31 cellular contexts compared by ENCODE assay signal in genomic region chr5:98365126-98365525, GRCh38.
DNase-seq lines count a peak whose midpoint lies in the region; ATAC-seq and TF ChIP-seq lines count a peak whose summit lies in the region.
"Had no signal": no experiment of that assay in that cellular context is flagged by ENCODE, and none has a peak within 500 bp of the region (broad histone marks: within the 10 kb centered on the region; RNA-seq: fewer than 3 reads in every experiment).

No MANE protein-coding gene starts in this region.

- H3K9me3 Mint-ChIP-seq in Calu3 (ENCODE audit: low read depth, unreplicated experiment): no peaks in the 10 kb centered on the region
- peaks cover 4% of the 10 kb centered on the region for H3K9me3 Mint-ChIP-seq in endodermal cell
- H3K9me3 Mint-ChIP-seq: activated CD4-positive, alpha-beta memory T cell treated with anti-CD3 and anti-CD28 coated beads, Interleukin-2, amount 10 ng/mL, durations not matched to agents 7 days and 5 days; activated T-helper 2 cell treated with anti-CD3 and anti-CD28 coated beads, Interferon-gamma antibody, Interleukin-2, Interleukin-4, amounts not matched to agents 10 μg/mL and 5 μg/mL and 100 μg/mL, durations not matched to agents 14 hours and 24 hours and 36 hours had no signal

- DNase-seq in Calu3 (peak; percentile 40), NCI-H1092 (lab: John Stamatoyannopoulos, UW) (peak; percentile 56), NCI-H524 (lab: John Stamatoyannopoulos, UW) (peak; percentile 30 to 56), endodermal cell (no peak), UCSD-AML1 (lab: John Stamatoyannopoulos, UW; ENCODE audit: unreplicated experiment) (no peak), AG08396 (ENCODE audit: low spot score) (no peak), Ammon's horn (ENCODE audit: low spot score) (no peak)
- DNase-seq: activated CD4-positive, alpha-beta memory T cell treated with anti-CD3 and anti-CD28 coated beads, Interleukin-2, amount 10 ng/mL, durations not matched to agents 7 days and 5 days; anterior cingulate cortex; DMS79 treated with DMSO at 0.1 percent for 48 hours; effector memory CD8-positive, alpha-beta T cell; foreskin keratinocyte; HCEC 1CT; heart right ventricle; kidney glomerular epithelial cell; NCI-H187 treated with DMSO at 0.1 percent for 48 hours; NCI-H510A; posterior cingulate gyrus; stimulated activated CD4-positive, alpha-beta T cell treated with anti-CD3 and anti-CD28 coated beads, Interleukin-4, amount 100 ng/mL, for 24 hours; upper lobe of right lung had no signal

- H3K4me1 ChIP-seq in endodermal cell (ENCODE audit: control insufficient read depth, insufficient read depth, low read length): peaks cover 5% of the 10 kb centered on the region
- H3K4me1 ChIP-seq: foreskin keratinocyte, heart right ventricle, upper lobe of right lung had no signal

- H3K4me3 ChIP-seq in endodermal cell (ENCODE audit: low read length): no peak overlapping the region
- H3K4me3 ChIP-seq: cardiac muscle cell, coronary artery, heart right ventricle, lung, neural progenitor cell, upper lobe of right lung had no signal

- peak overlapping the region; percentile 40 for H3K27ac ChIP-seq in endodermal cell (ENCODE audit: low read depth, low read length)
- H3K27ac ChIP-seq: cardiac muscle cell, coronary artery, foreskin keratinocyte, heart right ventricle, neural progenitor cell, upper lobe of right lung had no signal

- H3K36me3 Mint-ChIP-seq in Calu3 (ENCODE audit: insufficient read depth, unreplicated experiment) (no peaks in the 10 kb centered on the region), endodermal cell (ENCODE audit: low read depth) (peaks cover 14% of the 10 kb centered on the region)
- H3K36me3 Mint-ChIP-seq: activated naive CD8-positive, alpha-beta T cell; neural progenitor cell; stimulated activated effector memory CD8-positive, alpha-beta T cell treated with anti-CD3 and anti-CD28 coated beads, Interleukin-12 subunit alpha, Interleukin-12 subunit beta, amount 100 ng/mL, for 72 hours had no signal

- H3K4me1 Mint-ChIP-seq in Calu3 (ENCODE audit: low read depth, unreplicated experiment): peaks cover 17% of the 10 kb centered on the region
- peaks cover 5% of the 10 kb centered on the region for H3K4me1 Mint-ChIP-seq in endodermal cell
- H3K4me1 Mint-ChIP-seq: activated CD4-positive, alpha-beta memory T cell treated with anti-CD3 and anti-CD28 coated beads, Interleukin-2, amount 10 ng/mL, durations not matched to agents 7 days and 5 days; neural progenitor cell; stimulated activated effector memory CD8-positive, alpha-beta T cell treated with anti-CD3 and anti-CD28 coated beads, Interleukin-12 subunit alpha, Interleukin-12 subunit beta, amount 100 ng/mL, for 72 hours had no signal

- no peak for ATAC-seq in HG03565 (IDR thresholded peaks at IDR 0.05; ENCODE audit: unreplicated experiment)
- ATAC-seq: activated CD4-positive, CD25-positive, alpha-beta regulatory T cell treated with anti-CD3 and anti-CD28 coated beads, Interleukin-2, amount 50 U/mL, for 24 hours; effector memory CD8-positive, alpha-beta T cell; esophagus mucosa; foreskin keratinocyte; heart right ventricle; sciatic nerve; stimulated activated effector memory CD8-positive, alpha-beta T cell treated with anti-CD3 and anti-CD28 coated beads, Interleukin-12 subunit alpha, Interleukin-12 subunit beta, amount 100 ng/mL, for 72 hours; upper lobe of right lung had no signal

- no TSS peak for BruUV-seq in Calu3 (replicated peaks; lab: Mats Ljungman, UMichigan)

- CTCF ChIA-PET in Calu3 (lab: Charles Lee): interaction anchor here (0.5 kb wide), 1 partner anchor 104 kb away, joined by 3 read pairs; no protein-coding TSS in a partner anchor

- H3K27me3 Mint-ChIP-seq in Calu3 (ENCODE audit: unreplicated experiment) (no peaks in the 10 kb centered on the region), endodermal cell (ENCODE audit: insufficient read depth) (no peaks in the 10 kb centered on the region)
- H3K27me3 Mint-ChIP-seq: activated CD4-positive, alpha-beta memory T cell treated with anti-CD3 and anti-CD28 coated beads, Interleukin-2, amount 10 ng/mL, durations not matched to agents 7 days and 5 days; activated naive CD8-positive, alpha-beta T cell; effector memory CD8-positive, alpha-beta T cell had no signal

- H3K27ac Mint-ChIP-seq in Calu3 (ENCODE audit: unreplicated experiment) (no peak overlapping the region), endodermal cell (no peak overlapping the region)
- H3K27ac Mint-ChIP-seq: activated CD4-positive, alpha-beta memory T cell treated with anti-CD3 and anti-CD28 coated beads, Interleukin-2, amount 10 ng/mL, durations not matched to agents 7 days and 5 days; activated naive CD8-positive, alpha-beta T cell; activated T-helper 2 cell treated with anti-CD3 and anti-CD28 coated beads, Interferon-gamma antibody, Interleukin-2, Interleukin-4, amounts not matched to agents 10 μg/mL and 5 μg/mL and 100 μg/mL, durations not matched to agents 14 hours and 24 hours and 36 hours; effector memory CD8-positive, alpha-beta T cell; neural progenitor cell; stimulated activated effector memory CD8-positive, alpha-beta T cell treated with anti-CD3 and anti-CD28 coated beads, Interleukin-12 subunit alpha, Interleukin-12 subunit beta, amount 100 ng/mL, for 72 hours had no signal

- H3K9ac ChIP-seq in endodermal cell (ENCODE audit: extremely low read depth, low read length, poor library complexity, severe bottlenecking): no peak overlapping the region
- H3K9ac ChIP-seq: neural progenitor cell had no signal

- TF ChIP-seq CTCF in Calu3 (IDR thresholded peaks at IDR 0.05; ENCODE audit: unreplicated experiment): no peak
- TF ChIP-seq CTCF in endodermal cell (conservative IDR thresholded peaks at IDR 0.05): no peak

- H3K36me3 ChIP-seq in endodermal cell (ENCODE audit: control insufficient read depth, insufficient read depth, low read length): peaks cover 15% of the 10 kb centered on the region
- H3K36me3 ChIP-seq: cardiac muscle cell, heart right ventricle, neural progenitor cell, upper lobe of right lung had no signal

- H3K4me3 Mint-ChIP-seq in Calu3 (ENCODE audit: low read depth, unreplicated experiment) (no peak overlapping the region), endodermal cell (no peak overlapping the region)
- H3K4me3 Mint-ChIP-seq: activated CD4-positive, alpha-beta memory T cell treated with anti-CD3 and anti-CD28 coated beads, Interleukin-2, amount 10 ng/mL, durations not matched to agents 7 days and 5 days; activated naive CD8-positive, alpha-beta T cell; effector memory CD8-positive, alpha-beta T cell; neural progenitor cell; stimulated activated effector memory CD8-positive, alpha-beta T cell treated with anti-CD3 and anti-CD28 coated beads, Interleukin-12 subunit alpha, Interleukin-12 subunit beta, amount 100 ng/mL, for 72 hours had no signal

- H3K27me3 ChIP-seq in endodermal cell (ENCODE audit: control insufficient read depth, insufficient read depth, low read length, poor library complexity, severe bottlenecking): no peaks in the 10 kb centered on the region
- H3K27me3 ChIP-seq: cardiac muscle cell, foreskin keratinocyte, heart right ventricle, neural progenitor cell, upper lobe of right lung had no signal

- H3K9me3 ChIP-seq in endodermal cell (ENCODE audit: control insufficient read depth, low read length): peaks cover 7% of the 10 kb centered on the region
- H3K9me3 ChIP-seq: upper lobe of right lung had no signal

- WGBS in endodermal cell (ENCODE audit: insufficient coverage in 1 of 2, insufficient read length in 1 of 2), 2 experiments: 95 to 100% methylated on average over 2 of the region's 2 CpGs

- intact Hi-C loops in Calu3 (cut with micrococcal nuclease; ENCODE audit: unreplicated experiment): no loop called here

Comparison
In these comparisons a context has a peak if more than half of its experiments do, and no peak if none do; other contexts are left out.
1. DNase-seq: peak in Calu3 (single experiment), NCI-H1092 (single experiment) and NCI-H524 (2 of 2); none in endodermal cell (single experiment), UCSD-AML1 (single experiment), AG08396 (single experiment) and Ammon's horn (single experiment).